ENCODE assay signal across 15 cellular contexts in genomic region chr14:101997429-101998336, GRCh38.
"Had no signal": no experiment of that assay in that cellular context is flagged by ENCODE, and none has a peak within 500 bp of the region (broad histone marks: within the 10 kb centered on the region; RNA-seq: fewer than 3 reads in every experiment).

No MANE protein-coding gene starts in this region.

- H3K9me3 Mint-ChIP-seq: activated CD4-positive, alpha-beta T cell treated with anti-CD3 and anti-CD28 coated beads, Interleukin-2, amount 10 ng/mL, durations not matched to agents 24 days and 14 days; neural crest cell; WTC11 had no signal

- H3K27me3 Mint-ChIP-seq: activated CD4-positive, alpha-beta T cell treated with anti-CD3 and anti-CD28 coated beads, Interleukin-2, amount 10 ng/mL, durations not matched to agents 24 days and 14 days had no signal

- H3K27ac ChIP-seq: cardiac muscle cell, coronary artery, esophagus squamous epithelium, pancreas had no signal

- H3K9me3 ChIP-seq: esophagus squamous epithelium, pancreas had no signal

- H3K4me1 ChIP-seq: esophagus squamous epithelium, pancreas had no signal

- DNase-seq: activated CD4-positive, alpha-beta T cell treated with anti-CD3 and anti-CD28 coated beads, Interleukin-2, amount 10 ng/mL, durations not matched to agents 24 days and 14 days; activated CD8-positive, alpha-beta memory T cell treated with anti-CD3 and anti-CD28 coated beads, Interleukin-2, amount 50 U/mL, for 4 hours; activated CD8-positive, alpha-beta T cell treated with anti-CD3 and anti-CD28 coated beads, Interleukin-2, amount 10 ng/mL, durations not matched to agents 7 days and 5 days; activated naive CD4-positive, alpha-beta T cell; esophagus squamous epithelium; midbrain; pancreas; stimulated activated CD4-positive, alpha-beta T cell treated with anti-CD3 and anti-CD28 coated beads, Interleukin-12 subunit alpha, Interleukin-12 subunit beta, amount 100 ng/mL, for 4 hours; stimulated activated CD4-positive, alpha-beta T cell treated with anti-CD3 and anti-CD28 coated beads, Interleukin-2, amount 100 ng/mL, for 24 hours had no signal

- H3K27me3 ChIP-seq: cardiac muscle cell, esophagus squamous epithelium, pancreas had no signal

- FAIRE-seq: endothelial cell of umbilical vein, pancreas, TTC549 had no signal

- H3K4me1 Mint-ChIP-seq: neural crest cell, WTC11 had no signal

- H3K27ac Mint-ChIP-seq: activated CD4-positive, alpha-beta T cell treated with anti-CD3 and anti-CD28 coated beads, Interleukin-2, amount 10 ng/mL, durations not matched to agents 24 days and 14 days; activated CD8-positive, alpha-beta T cell treated with anti-CD3 and anti-CD28 coated beads, Interleukin-2, amount 10 ng/mL, durations not matched to agents 7 days and 5 days; WTC11 had no signal

- ATAC-seq: activated CD8-positive, alpha-beta T cell treated with anti-CD3 and anti-CD28 coated beads, Interleukin-2, amount 10 ng/mL, durations not matched to agents 7 days and 5 days; pancreas; WTC11 had no signal

- H3K4me3 ChIP-seq: cardiac muscle cell, coronary artery, esophagus squamous epithelium, pancreas had no signal

- H3K4me3 Mint-ChIP-seq: activated CD4-positive, alpha-beta T cell treated with anti-CD3 and anti-CD28 coated beads, Interleukin-2, amount 10 ng/mL, durations not matched to agents 24 days and 14 days; activated CD8-positive, alpha-beta T cell treated with anti-CD3 and anti-CD28 coated beads, Interleukin-2, amount 10 ng/mL, durations not matched to agents 7 days and 5 days; neural crest cell; WTC11 had no signal
